Comparison of ENCODE assay signal across 8 cellular contexts in the genomic region with DNA sequence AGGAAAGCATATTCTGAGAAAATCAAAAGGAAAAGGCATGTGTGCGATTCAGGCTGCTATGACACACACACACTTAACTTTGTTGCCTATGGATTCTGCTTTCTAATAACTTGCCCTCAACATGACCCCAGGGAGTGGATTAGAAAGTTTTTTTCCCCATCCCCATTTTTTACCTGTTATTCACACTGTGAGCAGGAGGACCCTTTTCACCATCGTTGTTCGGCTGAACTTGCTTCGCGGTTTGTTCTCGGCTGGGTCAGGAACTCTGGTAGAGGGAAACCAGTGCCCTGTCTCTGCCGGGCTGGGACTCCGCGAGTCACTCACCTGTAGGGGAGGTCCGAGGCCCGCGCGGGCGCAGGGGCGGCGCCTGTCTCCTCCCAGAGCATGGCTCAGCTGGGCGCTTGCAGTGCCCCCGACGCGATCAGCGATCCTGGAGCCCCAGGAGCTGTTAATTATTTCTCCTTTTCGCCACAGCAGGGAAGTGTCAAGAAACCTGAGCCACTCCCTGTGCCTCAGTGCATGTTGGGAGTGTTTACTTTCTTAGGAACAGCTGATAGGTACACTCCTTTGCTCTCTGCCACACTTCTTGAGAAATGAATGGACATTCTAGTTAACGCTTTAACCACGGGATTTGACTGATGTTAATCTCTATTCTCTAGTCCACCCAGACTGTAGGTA. TPM values are rescaled to one million over a fixed set of nuclear protein-coding genes. Genes with fewer than 3 reads are reported as not detected.
A peak's percentile ranks its signal among the peaks of the same experiment; 100 is the strongest.
DNase-seq lines count a peak whose midpoint lies in the region; ATAC-seq and TF ChIP-seq lines count a peak whose summit lies in the region.

A gene with protein sequence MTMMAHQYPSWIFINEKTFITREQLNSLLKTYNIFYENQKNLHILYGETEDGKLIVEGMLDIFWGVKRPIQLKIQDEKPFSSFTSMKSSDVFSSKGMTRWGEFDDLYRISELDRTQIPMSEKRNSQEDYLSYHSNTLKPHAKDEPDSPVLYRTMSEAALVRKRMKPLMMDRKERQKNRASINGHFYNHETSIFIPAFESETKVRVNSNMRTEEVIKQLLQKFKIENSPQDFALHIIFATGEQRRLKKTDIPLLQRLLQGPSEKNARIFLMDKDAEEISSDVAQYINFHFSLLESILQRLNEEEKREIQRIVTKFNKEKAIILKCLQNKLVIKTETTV (minus strand): TSS at position 322 of the 678 bp plus-strand sequence. CDS start 8,641 bp downstream, outside the sequence.

- no peaks in the 10 kb centered on the region for H4K20me1 ChIP-seq in OCI-LY7 (ENCODE audit: insufficient read depth, low read length)

- H3K9ac ChIP-seq in duodenal mucosa (ENCODE audit: low read depth in 1 of 2, low read length in 2 of 2): peak within 1 kb of the TSS; percentile 78 to 85

- POLR2A ChIA-PET in OCI-LY7 (lab: Charles Lee): interaction anchor here (0.5 to 7.0 kb wide), 15 partner anchors 10 to 454 kb away, joined by 3 to 115 read pairs (median 4); a partner anchor contains a TSS
- POLR2A ChIA-PET in naive thymus-derived CD4-positive, alpha-beta T cell (lab: Charles Lee): no interaction called here

- CTCF ChIA-PET in OCI-LY7 (lab: Charles Lee; ENCODE audit: unreplicated experiment): no interaction called here
- CTCF ChIA-PET in naive thymus-derived CD4-positive, alpha-beta T cell (lab: Charles Lee): no interaction called here

- peak within 1 kb of the TSS; percentile 93 for H3K4me2 ChIP-seq in OCI-LY7 (ENCODE audit: low read length)

- H3K27me3 ChIP-seq in duodenal mucosa (ENCODE audit: control insufficient read depth in 1 of 2, insufficient read depth in 2 of 2, low read length in 2 of 2): no peaks in the 10 kb centered on the region
- no peaks in the 10 kb centered on the region for H3K27me3 ChIP-seq in naive thymus-derived CD4-positive, alpha-beta T cell (ENCODE audit: control insufficient read depth in 2 of 2, insufficient read depth in 2 of 2, low read length in 2 of 2)

- ATAC-seq in GM19455 (IDR thresholded peaks at IDR 0.05; ENCODE audit: unreplicated experiment) (peak; percentile 93), HG03457 (IDR thresholded peaks at IDR 0.05; ENCODE audit: unreplicated experiment) (peak; percentile 90)
- ATAC-seq in naive thymus-derived CD4-positive, alpha-beta T cell: peak; percentile 41

- peak; percentile 45; the same call in 1 of the 2 replicates for TF ChIP-seq CTCF in OCI-LY7 (conservative IDR thresholded peaks at IDR 0.05; ENCODE audit: low read length)

- no peaks in the 10 kb centered on the region for H3K36me3 Mint-ChIP-seq in naive thymus-derived CD4-positive, alpha-beta T cell

- H2AFZ ChIP-seq in OCI-LY7 (ENCODE audit: low read length): peak within 1 kb of the TSS; percentile 65; the same call in 1 of the 2 replicates

- no peaks in the 10 kb centered on the region for H3K9me3 ChIP-seq in OCI-LY7 (ENCODE audit: low read length)
- H3K9me3 ChIP-seq in duodenal mucosa (ENCODE audit: control insufficient read depth in 1 of 2, low read length in 2 of 2): no peaks in the 10 kb centered on the region
- H3K9me3 ChIP-seq in naive thymus-derived CD4-positive, alpha-beta T cell (ENCODE audit: control insufficient read depth in 2 of 3, low read length in 3 of 3): no peaks in the 10 kb centered on the region

- peaks cover 0 to 2% (median 0%) of the 10 kb centered on the region in 11 donors for H3K9me3 Mint-ChIP-seq in naive thymus-derived CD4-positive, alpha-beta T cell

- H3K27ac ChIP-seq in OCI-LY7 (ENCODE audit: low read depth, low read length, poor library complexity, severe bottlenecking) (peak within 1 kb of the TSS; percentile 100), duodenal mucosa (ENCODE audit: low read depth, low read length) (peak within 1 kb of the TSS; percentile 86)
- no peak within 1 kb of the TSS for H3K27ac ChIP-seq in naive thymus-derived CD4-positive, alpha-beta T cell (ENCODE audit: low read depth, low read length)

- BruUV-seq in OCI-LY7 (replicated peaks; lab: Mats Ljungman, UMichigan): no TSS peak

- intact Hi-C loops in OCI-LY7 (cut with micrococcal nuclease; ENCODE audit: unreplicated experiment): loop anchor here (2.0 kb wide), 1 partner anchor 33 kb away; no protein-coding TSS in a partner anchor
- intact Hi-C loops in naive thymus-derived CD4-positive, alpha-beta T cell (cut with micrococcal nuclease): no loop called here

- H3K4me3 Mint-ChIP-seq in naive thymus-derived CD4-positive, alpha-beta T cell: peak within 1 kb of the TSS in 9 of 10 donors; percentile 22 to 75 (median 66)

- H3K4me1 ChIP-seq in OCI-LY7 (ENCODE audit: insufficient read depth, low read length, poor library complexity, severe bottlenecking) (peaks cover 54% of the 10 kb centered on the region), duodenal mucosa (ENCODE audit: control insufficient read depth in 1 of 2, insufficient read depth in 2 of 2, low read length in 2 of 2) (peaks cover 0 to 10% of the 10 kb centered on the region in 2 donors)
- H3K4me1 ChIP-seq in naive thymus-derived CD4-positive, alpha-beta T cell (ENCODE audit: control insufficient read depth in 2 of 2, insufficient read depth in 2 of 2, low read length in 2 of 2): no peaks in the 10 kb centered on the region

- peaks cover 42% of the 10 kb centered on the region for H3K36me3 ChIP-seq in OCI-LY7 (ENCODE audit: insufficient read depth, low read length)
- no peaks in the 10 kb centered on the region for H3K36me3 ChIP-seq in duodenal mucosa (ENCODE audit: control insufficient read depth in 1 of 2, insufficient read depth in 2 of 2, low read length in 2 of 2)
- no peaks in the 10 kb centered on the region for H3K36me3 ChIP-seq in naive thymus-derived CD4-positive, alpha-beta T cell (ENCODE audit: control insufficient read depth in 2 of 3, insufficient read depth in 3 of 3, low read length in 3 of 3)

- H3K4me3 ChIP-seq in OCI-LY7 (ENCODE audit: low read depth, low read length, poor library complexity, severe bottlenecking) (peak within 1 kb of the TSS; percentile 85), duodenal mucosa (ENCODE audit: low read depth in 1 of 2, low read length in 2 of 2) (peak within 1 kb of the TSS; percentile 66 to 86)
- peak within 1 kb of the TSS; percentile 20 for H3K4me3 ChIP-seq in naive thymus-derived CD4-positive, alpha-beta T cell (ENCODE audit: low read length)

- peaks cover 5 to 29% (median 14%) of the 10 kb centered on the region in 5 donors for H3K27me3 Mint-ChIP-seq in naive thymus-derived CD4-positive, alpha-beta T cell

- H3K4me1 Mint-ChIP-seq in naive thymus-derived CD4-positive, alpha-beta T cell: peaks cover 0 to 12% (median 5%) of the 10 kb centered on the region in 7 donors

- H3K9me2 ChIP-seq in OCI-LY7 (ENCODE audit: insufficient read depth, low read length): no peaks in the 10 kb centered on the region

- H3K27ac Mint-ChIP-seq in naive thymus-derived CD4-positive, alpha-beta T cell: peak within 1 kb of the TSS in 1 of 9 donors; percentile 32

- DNase-seq in DMS79 treated with DMSO at 0.1 percent for 48 hours (lab: John Stamatoyannopoulos, UW) (peak; percentile 16), OCI-LY7 (ENCODE audit: low spot score) (peak; percentile 86), globus pallidus (ENCODE audit: low spot score) (no peak), anterior cingulate cortex (lab: John Stamatoyannopoulos, UW) (no peak)
- peak in 1 of 9 donors; percentile 0 for DNase-seq in naive thymus-derived CD4-positive, alpha-beta T cell

- H3K79me2 ChIP-seq in OCI-LY7 (ENCODE audit: insufficient read depth, low read depth, low read length): peaks cover 69% of the 10 kb centered on the region

RNA-seq across cellular contexts. Expression of the gene that starts here (rescaled TPM):
- 32.5 and 48.3 TPM in 2 replicates for total RNA-seq in OCI-LY7 (2014; rRNA removed; shearing (Covaris generic))
- 62.2 and 86.6 TPM in 2 replicates for total RNA-seq in OCI-LY7 (2022)
- under 1 TPM in 4 of 5 experiments, not detected in 1; 0.05 to 0.42 (median 0.15) TPM for total RNA-seq in naive thymus-derived CD4-positive, alpha-beta T cell
- under 1 TPM; 0.04 to 0.20 TPM for polyA plus RNA-seq in naive thymus-derived CD4-positive, alpha-beta T cell

Comparison
In these comparisons a context has a peak if more than half of its experiments do, and no peak if none do; other contexts are left out.
1. RNA of the gene that starts here (total RNA-seq): 32.5 to 86.6 TPM in OCI-LY7; 0.05 to 0.42 TPM in naive thymus-derived CD4-positive, alpha-beta T cell; every median in the first group is over 10 times any median in the second.
2. Peak in ATAC-seq and H3K4me3 ChIP-seq in naive thymus-derived CD4-positive, alpha-beta T cell; RNA of the gene not detected or under 1 TPM.
3. DNase-seq: peak in DMS79 treated with DMSO at 0.1 percent for 48 hours (single experiment) and OCI-LY7 (single experiment); none in globus pallidus (single experiment) and anterior cingulate cortex (0 of 58).
4. ATAC-seq: peak in every context shown above with its lines; median percentile 93 in GM19455; 90 in HG03457; 41 in naive thymus-derived CD4-positive, alpha-beta T cell.
5. H3K4me3 ChIP-seq: peak in every context shown above with its lines; median percentile 85 in OCI-LY7; 76 in duodenal mucosa; 20 in naive thymus-derived CD4-positive, alpha-beta T cell.